22 cellular contexts compared by ENCODE assay signal in genomic region chr18:42051411-42051810, GRCh38.
A peak's percentile ranks its signal among the peaks of the same experiment; 100 is the strongest.
DNase-seq lines count a peak whose midpoint lies in the region; ATAC-seq, FAIRE-seq and TF ChIP-seq lines count a peak whose summit lies in the region.
"Had no signal": no experiment of that assay in that cellular context is flagged by ENCODE, and none has a peak within 500 bp of the region (broad histone marks: within the 10 kb centered on the region; RNA-seq: fewer than 3 reads in every experiment).

No MANE protein-coding gene starts in this region.

- peaks cover 29% of the 10 kb centered on the region for H3K4me1 ChIP-seq in mammary epithelial cell (ENCODE audit: insufficient read depth, low read length)
- no peaks in the 10 kb centered on the region for H3K4me1 ChIP-seq in aorta (ENCODE audit: control insufficient read depth in 1 of 2, insufficient read depth in 2 of 2, low read length in 2 of 2)
- no peaks in the 10 kb centered on the region for H3K4me1 ChIP-seq in colonic mucosa
- H3K4me1 ChIP-seq: BLaER1 had no signal

- in situ Hi-C loops in mammary epithelial cell (cut with MboI; ENCODE audit: low sequenced_read_pairs in 2 of 2): no loop called here

- no peaks in the 10 kb centered on the region for H3K27me3 ChIP-seq in mammary epithelial cell (ENCODE audit: insufficient read depth, low read length)
- no peaks in the 10 kb centered on the region for H3K27me3 ChIP-seq in bronchial epithelial cell (ENCODE audit: control insufficient read depth, insufficient read depth, low read length)
- no peaks in the 10 kb centered on the region for H3K27me3 ChIP-seq in aorta (ENCODE audit: control insufficient read depth in 1 of 2, insufficient read depth in 2 of 2, low read length in 1 of 2)
- H3K27me3 ChIP-seq in colonic mucosa: no peaks in the 10 kb centered on the region
- no peaks in the 10 kb centered on the region for H3K27me3 ChIP-seq in WERI-Rb-1 (ENCODE audit: insufficient read depth, low read depth, severe bottlenecking)
- H3K27me3 ChIP-seq: BLaER1 had no signal

- ATAC-seq in Right ventricle myocardium inferior (no peak), aorta (ENCODE audit: low FRiP score) (no peak)
- ATAC-seq: CD8-positive, alpha-beta T cell; GM23338; HCT116 had no signal

- H3K9me3 ChIP-seq in mammary epithelial cell (replicated peaks; ENCODE audit: insufficient read depth, low read length) (no peaks in the 10 kb centered on the region), aorta (ENCODE audit: control insufficient read depth, low read length) (no peaks in the 10 kb centered on the region), colonic mucosa (no peaks in the 10 kb centered on the region), WERI-Rb-1 (ENCODE audit: severe bottlenecking) (no peaks in the 10 kb centered on the region)
- H3K9me3 ChIP-seq: BLaER1, Caco-2 had no signal

- POLR2A ChIA-PET in MCF 10A (lab: Yijun Ruan, JAX): no interaction called here

- CTCF ChIA-PET in mammary epithelial cell (lab: Charles Lee; ENCODE audit: low non-redundant PET): no interaction called here
- CTCF ChIA-PET in MCF 10A (lab: Yijun Ruan, JAX): interaction anchor here (0.6 to 3.3 kb wide), 6 partner anchors 17 to 1780 kb away, joined by 3 to 23 read pairs (median 4); no protein-coding TSS in a partner anchor

- TF ChIP-seq CTCF in mammary epithelial cell (conservative IDR thresholded peaks at IDR 0.05 in 1 of 2, IDR thresholded peaks at IDR 0.05 in 1 of 2; ENCODE audit: extremely low read depth in 1 of 2, insufficient read depth in 1 of 2, low read depth in 1 of 2, low read length in 2 of 2) (no peak), MCF 10A (IDR thresholded peaks at IDR 0.05; ENCODE audit: unreplicated experiment) (no peak), bronchial epithelial cell (IDR thresholded peaks at IDR 0.05; ENCODE audit: insufficient read depth, low read length, severe bottlenecking) (no peak), colonic mucosa (IDR thresholded peaks at IDR 0.05) (no peak), WERI-Rb-1 (IDR thresholded peaks at IDR 0.05; ENCODE audit: low read depth, low read length) (no peak)

- no peak for DNase-seq in mammary epithelial cell
- no peak for DNase-seq in MCF 10A (ENCODE audit: unreplicated experiment)
- DNase-seq in bronchial epithelial cell (ENCODE audit: low read depth): peak; percentile 60
- DNase-seq in frontal cortex (ENCODE audit: low spot score in 2 of 2): no peak
- no peak for DNase-seq in Right ventricle myocardium inferior (ENCODE audit: missing footprints)
- DNase-seq in aorta: no peak
- no peak for DNase-seq in colonic mucosa
- no peak for DNase-seq in WERI-Rb-1
- DNase-seq: Caco-2; CD8-positive, alpha-beta T cell; DMS 273 treated with DMSO at 0.1 percent for 48 hours; DMS79; GDM1; H9 had no signal

- H3K9me3 Mint-ChIP-seq in MCF 10A (ENCODE audit: unreplicated experiment): no peaks in the 10 kb centered on the region
- H3K9me3 Mint-ChIP-seq: CD4-positive, CD25-positive, alpha-beta regulatory T cell; CD8-positive, alpha-beta T cell; GM23338; H9 had no signal

- intact Hi-C loops in mammary epithelial cell (cut with micrococcal nuclease) (no loop called here), MCF 10A (cut with micrococcal nuclease) (loop anchor here (5.0 kb wide), 1 partner anchor 246 kb away; no protein-coding TSS in a partner anchor), Right ventricle myocardium inferior (cut with DNase I) (no loop called here), aorta (cut with DNase I) (no loop called here), colonic mucosa (cut with DNase I) (loop anchor here (5.0 kb wide), 1 partner anchor 1221 kb away; no protein-coding TSS in a partner anchor)

- H3K4me1 Mint-ChIP-seq in MCF 10A (ENCODE audit: insufficient read depth, unreplicated experiment): peaks cover 12% of the 10 kb centered on the region

- no peak overlapping the region for H3K27ac Mint-ChIP-seq in MCF 10A (ENCODE audit: low read depth, unreplicated experiment)
- H3K27ac Mint-ChIP-seq: B cell; CD8-positive, alpha-beta T cell; GM23338 had no signal

- H3K4me3 Mint-ChIP-seq in MCF 10A (ENCODE audit: unreplicated experiment): no peak overlapping the region
- H3K4me3 Mint-ChIP-seq: B cell; CD4-positive, CD25-positive, alpha-beta regulatory T cell; CD8-positive, alpha-beta T cell; GM23338; H9 had no signal

- no peak overlapping the region for H3K4me3 ChIP-seq in mammary epithelial cell (replicated peaks in 1 of 3; ENCODE audit: insufficient read depth in 1 of 3, low read depth in 2 of 3, low read length in 3 of 3)
- no peak overlapping the region for H3K4me3 ChIP-seq in bronchial epithelial cell (ENCODE audit: low read depth, low read length)
- H3K4me3 ChIP-seq in aorta (ENCODE audit: low read length in 2 of 2): no peak overlapping the region
- H3K4me3 ChIP-seq in colonic mucosa: no peak overlapping the region
- no peak overlapping the region for H3K4me3 ChIP-seq in WERI-Rb-1 (ENCODE audit: low read depth, low read length)
- H3K4me3 ChIP-seq: BLaER1, GM12878, GM23338 had no signal

- no peaks in the 10 kb centered on the region for H3K27me3 Mint-ChIP-seq in MCF 10A (ENCODE audit: insufficient read depth, unreplicated experiment)
- H3K27me3 Mint-ChIP-seq: B cell; CD4-positive, CD25-positive, alpha-beta regulatory T cell had no signal

- H3K27ac ChIP-seq in mammary epithelial cell (ENCODE audit: insufficient read depth, low read depth, low read length) (no peak overlapping the region), aorta (ENCODE audit: low read depth in 1 of 2, low read length in 2 of 2) (no peak overlapping the region), colonic mucosa (no peak overlapping the region), WERI-Rb-1 (no peak overlapping the region)
- H3K27ac ChIP-seq: BLaER1, C4-2B had no signal

- no peak overlapping the region for H2AFZ ChIP-seq in mammary epithelial cell (ENCODE audit: low read depth, low read length)
- H2AFZ ChIP-seq: GM23338 had no signal

- H3K9ac ChIP-seq in mammary epithelial cell (ENCODE audit: insufficient read depth, low read length) (no peak overlapping the region), colonic mucosa (ENCODE audit: low read depth in 2 of 2, low read length in 2 of 2) (no peak overlapping the region)
- H3K9ac ChIP-seq: BLaER1 had no signal

- dilution Hi-C loops in mammary epithelial cell (cut with HindIII; ENCODE audit: low sequenced_read_pairs): no loop called here

- FAIRE-seq in bronchial epithelial cell (lab: Jason Lieb, UNC): no peak
- peak; percentile 42 for FAIRE-seq in frontal cortex (lab: Jason Lieb, UNC)
- FAIRE-seq: GM19239 had no signal

- H3K36me3 ChIP-seq in mammary epithelial cell (ENCODE audit: insufficient read depth, low read length) (peaks cover 8% of the 10 kb centered on the region), bronchial epithelial cell (ENCODE audit: control insufficient read depth, insufficient read depth, low read length) (peaks cover 1% of the 10 kb centered on the region), aorta (ENCODE audit: control insufficient read depth in 1 of 2, insufficient read depth in 2 of 2, low read length in 1 of 2) (no peaks in the 10 kb centered on the region), colonic mucosa (no peaks in the 10 kb centered on the region), WERI-Rb-1 (peaks cover 7% of the 10 kb centered on the region; the same call in 1 of the 2 replicates)

- BruUV-seq in mammary epithelial cell (replicated peaks; lab: Mats Ljungman, UMichigan) (no TSS peak), MCF 10A (replicated peaks; lab: Mats Ljungman, UMichigan) (no TSS peak)

- peak overlapping the region; percentile 5 for H3K4me2 ChIP-seq in mammary epithelial cell (ENCODE audit: insufficient read depth, low read depth, low read length)
- H3K4me2 ChIP-seq: BLaER1, GM23338 had no signal

- H4K20me1 ChIP-seq in mammary epithelial cell (ENCODE audit: insufficient read depth, low read length): no peaks in the 10 kb centered on the region
- H4K20me1 ChIP-seq: BLaER1 had no signal

- H3K79me2 ChIP-seq in mammary epithelial cell (ENCODE audit: insufficient read depth, low read length): no peaks in the 10 kb centered on the region

- peaks cover 44% of the 10 kb centered on the region for H3K36me3 Mint-ChIP-seq in MCF 10A (ENCODE audit: insufficient read depth, unreplicated experiment)

Comparison
In these comparisons a context has a peak if more than half of its experiments do, and no peak if none do; other contexts are left out.
1. intact Hi-C loops: an anchor here in MCF 10A (5.0 kb wide) and colonic mucosa (5.0 kb wide); none called in mammary epithelial cell, Right ventricle myocardium inferior and aorta.